ENCODE assay signal across 22 cellular contexts in the genomic region with DNA sequence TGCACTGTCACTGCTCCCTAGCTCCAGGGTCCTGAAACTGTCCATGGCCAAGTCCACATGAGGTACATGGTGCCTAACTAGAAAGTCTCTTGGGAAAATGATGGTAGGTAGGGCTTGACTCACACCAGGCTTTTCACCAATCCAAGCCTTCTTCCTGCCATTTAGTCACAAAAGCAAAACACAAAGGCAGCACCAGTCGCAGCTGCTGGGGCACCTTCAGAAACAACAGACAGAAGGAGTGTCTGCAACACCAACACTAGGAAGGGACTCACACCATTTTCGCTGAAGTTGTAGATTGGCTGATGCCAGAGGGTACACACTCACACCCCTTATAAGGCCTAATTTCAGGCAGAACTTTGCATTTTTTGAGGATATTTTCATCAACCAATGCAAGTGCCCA. TPM values are rescaled to one million over a fixed set of nuclear protein-coding genes. Genes with fewer than 3 reads are reported as not detected.
DNase-seq lines count a peak whose midpoint lies in the region; ATAC-seq and TF ChIP-seq lines count a peak whose summit lies in the region.
"Had no signal": no experiment of that assay in that cellular context is flagged by ENCODE, and none has a peak within 500 bp of the region (broad histone marks: within the 10 kb centered on the region; RNA-seq: fewer than 3 reads in every experiment).

No MANE protein-coding gene starts in this region.

- H3K4me3 Mint-ChIP-seq in T-helper 2 cell treated with Interferon-gamma antibody and Interleukin-4, amounts not matched to agents 5 μg/mL and 100 μg/mL, for 36 hours, result peak overlapping the region; percentile 57
- H3K4me3 Mint-ChIP-seq in activated naive CD8-positive, alpha-beta T cell treated with anti-CD3 and anti-CD28 coated beads for 36 hours, result peak overlapping the region; percentile 1
- H3K4me3 Mint-ChIP-seq: activated B cell treated with CpG ODN at 0.5 μM for 24 hours had no signal

- H3K36me3 ChIP-seq in mucosa of rectum (ENCODE audit: control insufficient read depth in 2 of 2, insufficient read depth in 2 of 2, low read length in 2 of 2), result peaks cover 7 to 25% of the 10 kb centered on the region in 2 donors

- no peak for TF ChIP-seq CTCF in GM20000 (IDR thresholded peaks at IDR 0.05; ENCODE audit: extremely low read depth, missing control alignments)

- H3K4me3 ChIP-seq in mucosa of rectum (ENCODE audit: low read length in 2 of 2), result no peak overlapping the region
- H3K4me3 ChIP-seq: GM12878, psoas muscle, testis had no signal

- peaks cover 2% of the 10 kb centered on the region for H3K9me3 Mint-ChIP-seq in T-helper 2 cell treated with Interferon-gamma antibody and Interleukin-4, amounts not matched to agents 5 μg/mL and 100 μg/mL, for 36 hours
- H3K9me3 Mint-ChIP-seq in activated naive CD8-positive, alpha-beta T cell treated with anti-CD3 and anti-CD28 coated beads for 36 hours, result peaks cover 3% of the 10 kb centered on the region
- H3K9me3 Mint-ChIP-seq: activated B cell treated with CpG ODN at 0.5 μM for 24 hours had no signal

- H3K4me1 Mint-ChIP-seq in T-helper 2 cell treated with Interferon-gamma antibody and Interleukin-4, amounts not matched to agents 5 μg/mL and 100 μg/mL, for 36 hours (ENCODE audit: low read depth), result peaks cover 83% of the 10 kb centered on the region
- peaks cover 91% of the 10 kb centered on the region for H3K4me1 Mint-ChIP-seq in activated naive CD8-positive, alpha-beta T cell treated with anti-CD3 and anti-CD28 coated beads for 36 hours

- peak overlapping the region; percentile 67 for H3K27ac Mint-ChIP-seq in T-helper 2 cell treated with Interferon-gamma antibody and Interleukin-4, amounts not matched to agents 5 μg/mL and 100 μg/mL, for 36 hours
- peak overlapping the region; percentile 73 for H3K27ac Mint-ChIP-seq in activated naive CD8-positive, alpha-beta T cell treated with anti-CD3 and anti-CD28 coated beads for 36 hours
- H3K27ac Mint-ChIP-seq: activated B cell treated with CpG ODN at 0.5 μM for 24 hours had no signal

- no peaks in the 10 kb centered on the region for H3K27me3 Mint-ChIP-seq in T-helper 2 cell treated with Interferon-gamma antibody and Interleukin-4, amounts not matched to agents 5 μg/mL and 100 μg/mL, for 36 hours (ENCODE audit: low read depth)
- no peaks in the 10 kb centered on the region for H3K27me3 Mint-ChIP-seq in activated naive CD8-positive, alpha-beta T cell treated with anti-CD3 and anti-CD28 coated beads for 36 hours
- H3K27me3 Mint-ChIP-seq: activated B cell treated with CpG ODN at 0.5 μM for 24 hours had no signal

- no peak overlapping the region for H3K9ac ChIP-seq in mucosa of rectum (ENCODE audit: low read depth in 1 of 2, low read length in 2 of 2)
- H3K9ac ChIP-seq: SK-N-SH had no signal

- intact Hi-C loops in left colon (cut with DNase I, micrococcal nuclease), result no loop called here

- peaks cover 20 to 33% of the 10 kb centered on the region in 2 donors for H3K4me1 ChIP-seq in mucosa of rectum (ENCODE audit: control insufficient read depth in 2 of 2, insufficient read depth in 2 of 2, low read length in 2 of 2)
- H3K4me1 ChIP-seq: psoas muscle had no signal

- ATAC-seq in left colon, result no peak
- no peak for ATAC-seq in HG02970 (IDR thresholded peaks at IDR 0.05; ENCODE audit: low FRiP score, unreplicated experiment)
- ATAC-seq: GM12878, psoas muscle had no signal

- H3K9me3 ChIP-seq in mucosa of rectum (ENCODE audit: control insufficient read depth in 2 of 2, low read length in 2 of 2), result no peaks in the 10 kb centered on the region
- H3K9me3 ChIP-seq: psoas muscle, SK-N-SH, testis had no signal

- H3K36me3 Mint-ChIP-seq in T-helper 2 cell treated with Interferon-gamma antibody and Interleukin-4, amounts not matched to agents 5 μg/mL and 100 μg/mL, for 36 hours (ENCODE audit: low read depth), result peaks cover 48% of the 10 kb centered on the region
- peaks cover 15% of the 10 kb centered on the region for H3K36me3 Mint-ChIP-seq in activated naive CD8-positive, alpha-beta T cell treated with anti-CD3 and anti-CD28 coated beads for 36 hours

- peak overlapping the region; percentile 80 to 85 for H3K27ac ChIP-seq in mucosa of rectum (ENCODE audit: low read depth in 2 of 2, low read length in 2 of 2)
- H3K27ac ChIP-seq: psoas muscle, RWPE1, testis had no signal

- no peaks in the 10 kb centered on the region for H3K27me3 ChIP-seq in mucosa of rectum (ENCODE audit: control insufficient read depth in 2 of 2, insufficient read depth in 2 of 2, low read length in 2 of 2)
- H3K27me3 ChIP-seq: testis had no signal

- DNase-seq in T-helper 2 cell treated with Interferon-gamma antibody and Interleukin-4, amounts not matched to agents 5 μg/mL and 100 μg/mL, for 36 hours (ENCODE audit: low spot score), result no peak
- DNase-seq in T-helper 2 cell, result no peak
- peak; percentile 17 for DNase-seq in HT1080 (ENCODE audit: low read depth)
- no peak for DNase-seq in activated naive CD8-positive, alpha-beta T cell treated with anti-CD3 and anti-CD28 coated beads for 36 hours
- DNase-seq in left colon, result no peak
- no peak for DNase-seq in GM20000 (ENCODE audit: low spot score)
- DNase-seq: 8988T, activated B cell treated with CpG ODN at 0.5 μM for 24 hours, activated gamma-delta T cell treated with Interleukin-2 at 50 U/mL for 16 hours, DND-41, foreskin fibroblast, hippocampal formation, islet precursor cell, MV-4-11, NCI-H2171 treated with DMSO at 0.1 percent for 48 hours, psoas muscle, SK-N-SH, testis had no signal

RNA-seq across cellular contexts. Expression of a gene that starts 55.7 kb away (rescaled TPM):
- total RNA-seq in HT1080 (2014; rRNA removed; shearing (Covaris generic)), result 19.6 and 23.4 TPM in 2 replicates
- 12.9 and 17.9 TPM in 2 replicates for polyA plus RNA-seq in HT1080 (2015; cell fraction: cytosol; rRNA removed)
- 34.7 and 46.2 TPM in 2 replicates for polyA plus RNA-seq in HT1080 (2015; cell fraction: nucleus; rRNA removed)
- 1 to 10 TPM; 5.8 to 7.6 TPM for total RNA-seq in activated naive CD8-positive, alpha-beta T cell treated with anti-CD3 and anti-CD28 coated beads for 36 hours
- total RNA-seq in left colon, result 100 to 1,000 TPM; 300 to 306 TPM

Comparison
In these comparisons a context has a peak if more than half of its experiments do, and no peak if none do; other contexts are left out.
1. RNA of a gene that starts 55.7 kb away (total RNA-seq): 300 to 306 TPM in left colon; 19.6 to 23.4 TPM in HT1080 and 5.8 to 7.6 TPM in activated naive CD8-positive, alpha-beta T cell treated with anti-CD3 and anti-CD28 coated beads for 36 hours; every median in the first group is over 10 times any median in the second.